Comparison of ENCODE assay signal across 12 cellular contexts in the genomic region with DNA sequence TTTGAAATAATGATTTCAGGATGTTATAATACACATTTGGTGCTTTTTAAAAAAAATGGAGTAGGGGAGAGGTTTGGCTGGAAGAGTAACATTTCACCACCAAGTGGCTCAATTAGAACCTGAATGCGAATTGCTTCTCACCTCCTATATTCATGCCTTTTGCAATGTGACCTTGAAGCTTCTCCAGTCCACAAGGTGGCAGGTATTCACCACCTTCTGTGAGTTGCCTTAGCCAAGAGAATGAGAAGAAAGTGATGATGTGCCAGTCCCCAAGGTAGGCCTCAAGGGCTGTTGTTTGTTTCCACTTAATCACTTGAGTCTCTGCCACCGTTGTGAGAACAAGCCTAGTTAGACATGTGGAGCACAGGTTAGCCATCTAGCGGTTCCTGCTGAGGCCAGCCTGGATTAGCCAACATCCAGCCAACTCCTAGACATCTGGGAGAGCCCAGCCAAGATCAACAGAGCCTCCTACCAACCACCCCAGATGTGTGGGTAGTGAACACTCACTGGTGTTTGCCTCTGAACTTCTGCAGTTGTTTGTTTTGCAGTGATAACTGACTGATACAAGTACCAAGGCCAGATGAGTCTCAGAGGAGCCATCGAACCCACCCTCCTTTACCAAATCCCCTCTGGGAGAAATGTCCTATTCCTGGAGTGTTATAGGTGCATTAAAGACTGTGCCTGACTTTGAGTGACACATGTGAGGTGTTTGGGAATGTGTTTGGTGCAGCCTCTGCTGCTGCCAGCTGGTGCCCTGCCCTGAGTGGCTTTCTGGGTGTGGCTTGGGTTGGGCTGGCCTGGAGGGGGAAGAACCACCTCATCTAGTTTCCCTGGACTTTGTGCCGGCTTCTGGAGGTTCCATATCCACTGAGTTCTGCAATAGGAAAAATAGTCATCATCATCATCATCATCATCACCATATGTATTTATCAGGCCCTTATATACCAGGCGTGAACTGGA.
DNase-seq lines count a peak whose midpoint lies in the region; ATAC-seq, FAIRE-seq and TF ChIP-seq lines count a peak whose summit lies in the region.
"Had no signal": no experiment of that assay in that cellular context is flagged by ENCODE, and none has a peak within 500 bp of the region (broad histone marks: within the 10 kb centered on the region; RNA-seq: fewer than 3 reads in every experiment).

No MANE protein-coding gene starts in this region.

- H4K8ac ChIP-seq in mesendoderm (ENCODE audit: low read depth, low read length): no peak overlapping the region

- no peaks in the 10 kb centered on the region; a peak in 1 of 5 replicates for H3K4me1 ChIP-seq in K562 (replicated peaks in 1 of 2; ENCODE audit: control insufficient read depth in 2 of 2, insufficient read depth in 2 of 2, low read length in 2 of 2)
- H3K4me1 ChIP-seq in mesendoderm (ENCODE audit: control insufficient read depth, low read depth, low read length): no peaks in the 10 kb centered on the region
- H3K4me1 ChIP-seq: A549 had no signal

- no peak for TF ChIP-seq POLR2A in K562 (conservative IDR thresholded peaks at IDR 0.05)

- in situ Hi-C loops in K562 (cut with MboI): no loop called here

- no peak overlapping the region for H2BK5ac ChIP-seq in mesendoderm (ENCODE audit: low read length)

- ATAC-seq in K562: no peak
- ATAC-seq: A549; activated CD4-positive, CD25-positive, alpha-beta regulatory T cell treated with anti-CD3 and anti-CD28 coated beads, Interleukin-2, amount 50 U/mL, for 24 hours had no signal

- no peaks in the 10 kb centered on the region for H3K36me3 ChIP-seq in K562 (ENCODE audit: control insufficient read depth, insufficient read depth, low read length)
- H3K36me3 ChIP-seq in mesendoderm (ENCODE audit: control insufficient read depth, insufficient read depth, low read length): no peaks in the 10 kb centered on the region
- H3K36me3 ChIP-seq: tibial nerve had no signal

- H3K27ac ChIP-seq in K562 (ENCODE audit: extremely low read depth, low read depth, low read length) (no peak overlapping the region), mesendoderm (ENCODE audit: low read depth, low read length) (no peak overlapping the region)
- H3K27ac ChIP-seq: A549, tibial nerve had no signal

- BruUV-seq in K562 (replicated peaks; lab: Mats Ljungman, UMichigan): no TSS peak

- H3K79me2 ChIP-seq in K562 (ENCODE audit: control insufficient read depth, insufficient read depth, low read length): no peaks in the 10 kb centered on the region
- H3K79me2 ChIP-seq in mesendoderm (ENCODE audit: control insufficient read depth, insufficient read depth, low read length): no peaks in the 10 kb centered on the region

- H3K4ac ChIP-seq in mesendoderm (ENCODE audit: low read depth, low read length): no peak overlapping the region

- H4K5ac ChIP-seq in mesendoderm (ENCODE audit: low read length): no peak overlapping the region

- peak; percentile 14 to 31 (median 16); a peak in 3 of 6 replicates for TF ChIP-seq CTCF in K562 (IDR thresholded peaks at IDR 0.05 in 2 of 3, conservative IDR thresholded peaks at IDR 0.05 in 1 of 3; ENCODE audit: insufficient read depth in 2 of 3, low read depth in 1 of 3, low read length in 3 of 3)
- no peak for TF ChIP-seq CTCF in GM10266 (IDR thresholded peaks at IDR 0.05; ENCODE audit: control insufficient read depth, insufficient read depth, low read depth, missing control alignments)

- no peaks in the 10 kb centered on the region for H3K79me1 ChIP-seq in mesendoderm (ENCODE audit: low read length)

- peaks cover 8 to 36% of the 10 kb centered on the region in 2 experiments; a peak in 4 of 5 replicates for H3K27me3 ChIP-seq in K562 (ENCODE audit: control insufficient read depth in 2 of 2, insufficient read depth in 2 of 2, low read length in 2 of 2)
- no peaks in the 10 kb centered on the region for H3K27me3 ChIP-seq in mesendoderm (ENCODE audit: insufficient read depth, low read length, poor library complexity)
- H3K27me3 ChIP-seq: tibial nerve had no signal

- H3K9me3 ChIP-seq in K562 (replicated peaks; ENCODE audit: control insufficient read depth, insufficient read depth, low read depth, low read length): peaks cover 2% of the 10 kb centered on the region; the same call in 1 of the 2 replicates
- H3K9me3 ChIP-seq: tibial nerve had no signal

- H4K20me1 ChIP-seq in K562 (replicated peaks; ENCODE audit: control insufficient read depth, insufficient read depth, low read length): no peaks in the 10 kb centered on the region

- WGBS in K562 (ENCODE audit: insufficient coverage, low coverage, missing lambda C conversion rate): 1% methylated on average over 6 of the region's 6 CpGs
- no CpG with 5 or more reads among the region's 6 CpGs for WGBS in mesendoderm (ENCODE audit: extremely low coverage, insufficient coverage, low lambda C conversion rate)

- H3K9ac ChIP-seq in K562 (ENCODE audit: insufficient read depth in 1 of 2, low read depth in 2 of 2, low read length in 2 of 2): no peak overlapping the region
- H3K9ac ChIP-seq in mesendoderm (ENCODE audit: low read length): no peak overlapping the region

- FAIRE-seq in K562 (lab: Jason Lieb, UNC): no peak
- FAIRE-seq: A549, endothelial cell of umbilical vein had no signal

- DNase-seq in NCI-H2171 treated with DMSO at 0.1 percent for 48 hours (lab: John Stamatoyannopoulos, UW) (peak; percentile 24), NCI-H2171 (lab: John Stamatoyannopoulos, UW) (no peak), LoVo (ENCODE audit: low spot score) (peak; percentile 15), K562 (ENCODE audit: extremely low read depth in 1 of 4, low spot score in 3 of 4) (peak in 1 of 4 experiments; percentile 13), mesendoderm (peak; percentile 48), GOT3 (lab: John Stamatoyannopoulos, UW) (no peak), GM10266 (ENCODE audit: extremely low spot score) (no peak), Kasumi-1 (lab: John Stamatoyannopoulos, UW) (no peak)

- no peaks in the 10 kb centered on the region for H3K9me1 ChIP-seq in K562 (ENCODE audit: control insufficient read depth, insufficient read depth, low read length)

- H3K56ac ChIP-seq in mesendoderm (ENCODE audit: low read length): no peak overlapping the region

- H2BK15ac ChIP-seq in mesendoderm (replicated peaks; ENCODE audit: low read depth): no peak overlapping the region

- no peak overlapping the region for H3K4me3 ChIP-seq in K562
- no peak overlapping the region for H3K4me3 ChIP-seq in mesendoderm (ENCODE audit: low read length)
- H3K4me3 ChIP-seq: A549, tibial nerve had no signal

- H2AK5ac ChIP-seq in mesendoderm (ENCODE audit: low read length): no peak overlapping the region

- intact Hi-C loops in K562 (cut with micrococcal nuclease): loop anchor here (2.0 to 10.0 kb wide), 3 partner anchors 108 to 158 kb away; no protein-coding TSS in a partner anchor

- H3K4me2 ChIP-seq in K562 (ENCODE audit: insufficient read depth, low read length): no peak overlapping the region
- H3K4me2 ChIP-seq in mesendoderm (ENCODE audit: low read length): no peak overlapping the region
- H3K4me2 ChIP-seq: A549 had no signal

- no peak for TF ChIP-seq EP300 in K562 (IDR thresholded peaks at IDR 0.05; ENCODE audit: low read length)

- TF ChIP-seq RAD21 in K562 (CRISPR knock-in tag; conservative IDR thresholded peaks at IDR 0.05 in 1 of 2, IDR thresholded peaks at IDR 0.05 in 1 of 2): peak in 1 of 2 experiments; percentile 42; a peak in 2 of 4 replicates

- CTCF ChIA-PET in K562 (lab: Yijun Ruan, JAX; ENCODE audit: low intra/inter-chr PET ratio): no interaction called here

- H3K23ac ChIP-seq in mesendoderm (ENCODE audit: low read length): no peak overlapping the region

- H2AFZ ChIP-seq in K562 (ENCODE audit: low read depth, low read length): no peak overlapping the region

- POLR2A ChIA-PET in K562 (lab: Yijun Ruan, JAX): no interaction called here

- H3K18ac ChIP-seq in mesendoderm (ENCODE audit: low read length): no peak overlapping the region

- no peak overlapping the region for H2BK120ac ChIP-seq in mesendoderm (ENCODE audit: low read depth, low read length)

TF ChIP-seq in K562, 482 proteins besides CTCF, POLR2A, EP300 and RAD21:
- TF ChIP-seq BCOR (IDR thresholded peaks at IDR 0.05): peak; percentile 17; the same call in 1 of the 2 replicates
- no peak for TF ChIP-seq KHSRP (IDR thresholded peaks at IDR 0.05)
- TF ChIP-seq, protein P1, sequence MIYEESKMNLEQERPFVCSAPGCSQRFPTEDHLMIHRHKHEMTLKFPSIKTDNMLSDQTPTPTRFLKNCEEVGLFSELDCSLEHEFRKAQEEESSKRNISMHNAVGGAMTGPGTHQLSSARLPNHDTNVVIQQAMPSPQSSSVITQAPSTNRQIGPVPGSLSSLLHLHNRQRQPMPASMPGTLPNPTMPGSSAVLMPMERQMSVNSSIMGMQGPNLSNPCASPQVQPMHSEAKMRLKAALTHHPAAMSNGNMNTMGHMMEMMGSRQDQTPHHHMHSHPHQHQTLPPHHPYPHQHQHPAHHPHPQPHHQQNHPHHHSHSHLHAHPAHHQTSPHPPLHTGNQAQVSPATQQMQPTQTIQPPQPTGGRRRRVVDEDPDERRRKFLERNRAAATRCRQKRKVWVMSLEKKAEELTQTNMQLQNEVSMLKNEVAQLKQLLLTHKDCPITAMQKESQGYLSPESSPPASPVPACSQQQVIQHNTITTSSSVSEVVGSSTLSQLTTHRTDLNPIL (CRISPR knock-in tag; IDR thresholded peaks at IDR 0.05): no peak
- TF ChIP-seq, protein P2, sequence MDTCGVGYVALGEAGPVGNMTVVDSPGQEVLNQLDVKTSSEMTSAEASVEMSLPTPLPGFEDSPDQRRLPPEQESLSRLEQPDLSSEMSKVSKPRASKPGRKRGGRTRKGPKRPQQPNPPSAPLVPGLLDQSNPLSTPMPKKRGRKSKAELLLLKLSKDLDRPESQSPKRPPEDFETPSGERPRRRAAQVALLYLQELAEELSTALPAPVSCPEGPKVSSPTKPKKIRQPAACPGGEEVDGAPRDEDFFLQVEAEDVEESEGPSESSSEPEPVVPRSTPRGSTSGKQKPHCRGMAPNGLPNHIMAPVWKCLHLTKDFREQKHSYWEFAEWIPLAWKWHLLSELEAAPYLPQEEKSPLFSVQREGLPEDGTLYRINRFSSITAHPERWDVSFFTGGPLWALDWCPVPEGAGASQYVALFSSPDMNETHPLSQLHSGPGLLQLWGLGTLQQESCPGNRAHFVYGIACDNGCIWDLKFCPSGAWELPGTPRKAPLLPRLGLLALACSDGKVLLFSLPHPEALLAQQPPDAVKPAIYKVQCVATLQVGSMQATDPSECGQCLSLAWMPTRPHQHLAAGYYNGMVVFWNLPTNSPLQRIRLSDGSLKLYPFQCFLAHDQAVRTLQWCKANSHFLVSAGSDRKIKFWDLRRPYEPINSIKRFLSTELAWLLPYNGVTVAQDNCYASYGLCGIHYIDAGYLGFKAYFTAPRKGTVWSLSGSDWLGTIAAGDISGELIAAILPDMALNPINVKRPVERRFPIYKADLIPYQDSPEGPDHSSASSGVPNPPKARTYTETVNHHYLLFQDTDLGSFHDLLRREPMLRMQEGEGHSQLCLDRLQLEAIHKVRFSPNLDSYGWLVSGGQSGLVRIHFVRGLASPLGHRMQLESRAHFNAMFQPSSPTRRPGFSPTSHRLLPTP (IDR thresholded peaks at IDR 0.05; ENCODE audit: borderline replicate concordance, extremely low read depth, insufficient read length): no peak
- peak; percentile 20; the same call in 1 of the 2 replicates for TF ChIP-seq ESRRA (IDR thresholded peaks at IDR 0.05; ENCODE audit: borderline replicate concordance, low read depth)
- TF ChIP-seq RBM25 (IDR thresholded peaks at IDR 0.05; ENCODE audit: low read depth, low read length, severe bottlenecking): peak; percentile 88

Comparison
In these comparisons a context has a peak if more than half of its experiments do, and no peak if none do; other contexts are left out.
1. DNase-seq: peak in NCI-H2171 treated with DMSO at 0.1 percent for 48 hours (single experiment), LoVo (single experiment) and mesendoderm (single experiment); none in NCI-H2171 (single experiment), GOT3 (single experiment), GM10266 (single experiment) and Kasumi-1 (0 of 2).